ENCODE assay signal across 27 cellular contexts in genomic region chr7:157409149-157409752, GRCh38.
DNase-seq lines count a peak whose midpoint lies in the region; TF ChIP-seq lines count a peak whose summit lies in the region.
"Had no signal": no experiment of that assay in that cellular context is flagged by ENCODE, and none has a peak within 500 bp of the region (broad histone marks: within the 10 kb centered on the region; RNA-seq: fewer than 3 reads in every experiment).

No MANE protein-coding gene starts in this region.

- H3K27me3 Mint-ChIP-seq in nephron progenitor cell (ENCODE audit: low read depth, poor library complexity): peaks cover 3% of the 10 kb centered on the region
- H3K27me3 Mint-ChIP-seq: activated CD4-positive, alpha-beta T cell treated with anti-CD3 and anti-CD28 coated beads, Interleukin-2, amount 10 ng/mL, durations not matched to agents 24 days and 14 days; T-cell had no signal

- H3K27ac Mint-ChIP-seq in nephron progenitor cell: peak overlapping the region; percentile 47
- H3K27ac Mint-ChIP-seq: activated CD4-positive, alpha-beta T cell treated with anti-CD3 and anti-CD28 coated beads, Interleukin-2, amount 10 ng/mL, durations not matched to agents 24 days and 14 days; T-cell had no signal

- H3K4me1 ChIP-seq in ovary (ENCODE audit: insufficient read depth): peaks cover 7% of the 10 kb centered on the region
- H3K4me1 ChIP-seq: Caco-2 had no signal

- no peak for TF ChIP-seq CTCF in nephron progenitor cell (IDR thresholded peaks at IDR 0.05)
- TF ChIP-seq CTCF in ovary (IDR thresholded peaks at IDR 0.05): no peak

- no peak overlapping the region for H3K4me3 ChIP-seq in ovary
- H3K4me3 ChIP-seq: adrenal gland; BLaER1 treated with 17β-estradiol and CSF1 and Interleukin-3, amounts not matched to agents 10 nM and 100 nM; vagina had no signal

- H3K36me3 ChIP-seq in ovary: no peaks in the 10 kb centered on the region

- no peak for TF ChIP-seq EP300 in ovary (IDR thresholded peaks at IDR 0.05)

- peak; percentile 57 for DNase-seq in Daoy (ENCODE audit: low read depth)
- DNase-seq in M059J (ENCODE audit: low read depth): peak; percentile 25
- peak; percentile 47 for DNase-seq in astrocyte of the hippocampus (ENCODE audit: low read depth, low spot score)
- DNase-seq in nephron progenitor cell: no peak
- DNase-seq in activated CD4-positive, CD25-positive, alpha-beta regulatory T cell treated with anti-CD3 and anti-CD28 coated beads, Interleukin-2, amount 50 U/mL, for 72 hours: no peak
- no peak for DNase-seq in GM19240 (ENCODE audit: insufficient read length, low spot score)
- no peak for DNase-seq in ovary
- DNase-seq in cortex of kidney (lab: John Stamatoyannopoulos, UW): no peak
- DNase-seq: activated CD4-positive, alpha-beta T cell treated with anti-CD3 and anti-CD28 coated beads, Interleukin-2, amount 10 ng/mL, durations not matched to agents 24 days and 14 days; activated naive CD4-positive, alpha-beta T cell treated with Interleukin-2 at 50 U/mL for 16 hours; activated T-cell treated with anti-CD3 and anti-CD28 coated beads, Interleukin-2, amount 50 U/mL, for 48 hours; adrenal gland; Caco-2; IMR-90; mesenchymal stem cell; NCI-H1105; NCI-H2081; NCI-H446; OCI-M1; retina; SHP77 treated with DMSO at 0.1 percent for 48 hours; stimulated activated CD4-positive, alpha-beta T cell treated with anti-CD3 and anti-CD28 coated beads, Interleukin-4, amount 100 ng/mL, for 1 hour; stimulated activated naive CD4-positive, alpha-beta T cell; T-cell; testis had no signal

- H3K4me3 Mint-ChIP-seq in nephron progenitor cell: no peak overlapping the region
- H3K4me3 Mint-ChIP-seq: activated CD4-positive, alpha-beta T cell treated with anti-CD3 and anti-CD28 coated beads, Interleukin-2, amount 10 ng/mL, durations not matched to agents 24 days and 14 days; T-cell had no signal

- H3K27ac ChIP-seq in ovary: no peak overlapping the region
- H3K27ac ChIP-seq: adrenal gland, testis, vagina had no signal

- H3K4me1 Mint-ChIP-seq in nephron progenitor cell: peaks cover 26% of the 10 kb centered on the region

- H3K36me3 Mint-ChIP-seq in nephron progenitor cell (ENCODE audit: low read depth): peaks cover 30% of the 10 kb centered on the region

- H3K9me3 Mint-ChIP-seq in nephron progenitor cell: no peaks in the 10 kb centered on the region
- H3K9me3 Mint-ChIP-seq: activated CD4-positive, alpha-beta T cell treated with anti-CD3 and anti-CD28 coated beads, Interleukin-2, amount 10 ng/mL, durations not matched to agents 24 days and 14 days; T-cell had no signal

- TF ChIP-seq POLR2A in ovary (IDR thresholded peaks at IDR 0.05): no peak

- no peaks in the 10 kb centered on the region for H3K9me3 ChIP-seq in ovary
- H3K9me3 ChIP-seq: adrenal gland; BLaER1 treated with 17β-estradiol and CSF1 and Interleukin-3, amounts not matched to agents 10 nM and 100 nM; Caco-2; testis; vagina had no signal

- intact Hi-C loops in ovary (cut with DNase I): no loop called here

- no peaks in the 10 kb centered on the region for H3K27me3 ChIP-seq in ovary
- H3K27me3 ChIP-seq: adrenal gland; BLaER1 treated with 17β-estradiol and CSF1 and Interleukin-3, amounts not matched to agents 10 nM and 100 nM; testis; vagina had no signal

- WGBS in ovary, 3 donors: 87 to 92% (median 90%) methylated on average over 28 of the region's 28 CpGs

Comparison
In these comparisons a context has a peak if more than half of its experiments do, and no peak if none do; other contexts are left out.
1. DNase-seq: peak in Daoy (single experiment), M059J (single experiment) and astrocyte of the hippocampus (single experiment); none in nephron progenitor cell (single experiment), activated CD4-positive, CD25-positive, alpha-beta regulatory T cell treated with anti-CD3 and anti-CD28 coated beads, Interleukin-2, amount 50 U/mL, for 72 hours (single experiment), GM19240 (single experiment), ovary (0 of 5) and cortex of kidney (single experiment).